Comparison of ENCODE assay signal across 17 cellular contexts in the genomic region with DNA sequence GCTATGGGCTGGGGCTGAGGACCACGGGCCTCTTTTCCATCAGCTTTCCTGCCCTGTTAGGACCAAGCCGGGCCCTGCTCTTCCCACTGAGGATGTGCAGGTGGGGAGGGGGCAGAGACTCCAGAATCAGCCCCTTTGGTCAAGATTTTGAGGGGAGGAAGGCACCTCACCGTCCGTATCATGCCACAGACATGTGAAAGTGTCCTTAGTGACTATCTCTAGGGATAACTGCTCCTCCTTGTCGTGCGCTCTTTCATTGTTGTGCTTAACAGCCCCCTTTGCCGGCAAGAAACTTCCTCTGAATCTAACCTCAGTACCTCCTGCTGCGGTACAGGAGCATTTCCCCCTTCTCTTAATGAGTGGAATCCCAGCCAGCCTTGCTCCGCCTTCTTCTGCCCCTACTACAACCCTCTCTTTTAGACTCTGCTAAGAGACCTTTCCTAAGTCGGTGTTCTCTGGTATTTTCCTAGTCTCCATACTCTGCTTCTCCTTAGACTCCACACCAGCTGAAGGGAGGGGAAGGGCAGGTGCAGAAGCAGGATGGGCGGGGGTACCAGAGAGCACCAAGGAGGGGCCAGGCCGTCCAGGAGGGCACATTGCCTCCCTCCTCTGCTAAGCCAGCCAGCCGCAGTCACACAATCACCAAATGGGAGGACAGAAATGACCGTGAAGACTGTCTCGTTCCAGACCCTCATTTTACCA. TPM values are rescaled to one million over a fixed set of nuclear protein-coding genes. Genes with fewer than 3 reads are reported as not detected.
DNase-seq lines count a peak whose midpoint lies in the region; ATAC-seq and TF ChIP-seq lines count a peak whose summit lies in the region.
"Had no signal": no experiment of that assay in that cellular context is flagged by ENCODE, and none has a peak within 500 bp of the region (broad histone marks: within the 10 kb centered on the region; RNA-seq: fewer than 3 reads in every experiment).

No MANE protein-coding gene starts in this region.

- H3K56ac ChIP-seq in mesendoderm (ENCODE audit: low read length), result no peak overlapping the region

- H3K18ac ChIP-seq in mesendoderm (ENCODE audit: low read length), result no peak overlapping the region

- H3K4me3 ChIP-seq in mesendoderm (ENCODE audit: low read length), result no peak overlapping the region

- no CpG with 5 or more reads among the region's 15 CpGs for WGBS in mesendoderm (ENCODE audit: extremely low coverage, insufficient coverage, low lambda C conversion rate)

- no peak overlapping the region for H2BK120ac ChIP-seq in mesendoderm (ENCODE audit: low read depth, low read length)

- TF ChIP-seq CTCF in brain (conservative IDR thresholded peaks at IDR 0.05), result no peak

- H4K5ac ChIP-seq in mesendoderm (ENCODE audit: low read length), result no peak overlapping the region

- H3K79me2 ChIP-seq in mesendoderm (ENCODE audit: control insufficient read depth, insufficient read depth, low read length), result peaks cover 1% of the 10 kb centered on the region

- H3K27me3 Mint-ChIP-seq in activated naive CD8-positive, alpha-beta T cell, result peaks cover 26% of the 10 kb centered on the region
- peaks cover 65% of the 10 kb centered on the region for H3K27me3 Mint-ChIP-seq in activated naive CD8-positive, alpha-beta T cell treated with anti-CD3 and anti-CD28 coated beads, Interleukin-2, amount 50 U/mL, for 24 hours
- H3K27me3 Mint-ChIP-seq in brain, result peaks cover 15% of the 10 kb centered on the region

- no peaks in the 10 kb centered on the region for H3K36me3 ChIP-seq in mesendoderm (ENCODE audit: control insufficient read depth, insufficient read depth, low read length)
- H3K36me3 ChIP-seq: heart left ventricle had no signal

- no peak overlapping the region for H3K27ac Mint-ChIP-seq in activated naive CD8-positive, alpha-beta T cell
- no peak overlapping the region for H3K27ac Mint-ChIP-seq in activated naive CD8-positive, alpha-beta T cell treated with anti-CD3 and anti-CD28 coated beads, Interleukin-2, amount 50 U/mL, for 24 hours
- H3K27ac Mint-ChIP-seq in brain, result peak overlapping the region; percentile 51 to 97 (median 92)
- H3K27ac Mint-ChIP-seq: stimulated activated memory B cell treated with anti-CD40 and anti-IgM and Interleukin-4, amounts not matched to agents 10 μg/mL and 1 μg/mL and 100 μg/mL, for 72 hours had no signal

- H3K23ac ChIP-seq in mesendoderm (ENCODE audit: low read length), result no peak overlapping the region

- no peak overlapping the region for H3K9ac ChIP-seq in mesendoderm (ENCODE audit: low read length)

- no peak for DNase-seq in activated naive CD8-positive, alpha-beta T cell treated with anti-CD3 and anti-CD28 coated beads, Interleukin-2, amount 50 U/mL, for 24 hours
- DNase-seq in mesendoderm (peak; percentile 38), superior temporal gyrus (ENCODE audit: extremely low spot score) (peak; percentile 58), activated gamma-delta T cell (lab: John Stamatoyannopoulos, UW) (no peak), NCI-H2029 (lab: John Stamatoyannopoulos, UW) (no peak), left lobe of liver (ENCODE audit: low spot score) (no peak)
- DNase-seq: EL; heart left ventricle; mesenchymal stem cell; NCI-H187 treated with DMSO at 0.1 percent for 48 hours; Right ventricle myocardium superior; stimulated activated CD4-positive, alpha-beta T cell treated with anti-CD3 and anti-CD28 coated beads, Interleukin-2, amount 100 ng/mL, for 48 hours had no signal

- no peak for ATAC-seq in activated naive CD8-positive, alpha-beta T cell treated with anti-CD3 and anti-CD28 coated beads, Interleukin-2, amount 50 U/mL, for 24 hours
- ATAC-seq in left lobe of liver, result no peak
- ATAC-seq: heart left ventricle; stimulated activated memory B cell treated with anti-CD40 and anti-IgM and Interleukin-4, amounts not matched to agents 10 μg/mL and 1 μg/mL and 100 μg/mL, for 72 hours had no signal

- no peaks in the 10 kb centered on the region for H3K9me3 Mint-ChIP-seq in activated naive CD8-positive, alpha-beta T cell (ENCODE audit: low read depth)
- no peaks in the 10 kb centered on the region for H3K9me3 Mint-ChIP-seq in activated naive CD8-positive, alpha-beta T cell treated with anti-CD3 and anti-CD28 coated beads, Interleukin-2, amount 50 U/mL, for 24 hours
- H3K9me3 Mint-ChIP-seq in brain, result peaks cover 0 to 2% (median 0%) of the 10 kb centered on the region in 5 experiments
- H3K9me3 Mint-ChIP-seq: stimulated activated memory B cell treated with anti-CD40 and anti-IgM and Interleukin-4, amounts not matched to agents 10 μg/mL and 1 μg/mL and 100 μg/mL, for 72 hours had no signal

- H3K4me1 ChIP-seq in mesendoderm (ENCODE audit: control insufficient read depth, low read depth, low read length), result peaks cover 8% of the 10 kb centered on the region

- no peak overlapping the region for H2AK5ac ChIP-seq in mesendoderm (ENCODE audit: low read length)

- H2BK15ac ChIP-seq in mesendoderm (replicated peaks; ENCODE audit: low read depth), result no peak overlapping the region

- H3K4me3 Mint-ChIP-seq in activated naive CD8-positive, alpha-beta T cell, result peak overlapping the region; percentile 68
- no peak overlapping the region for H3K4me3 Mint-ChIP-seq in activated naive CD8-positive, alpha-beta T cell treated with anti-CD3 and anti-CD28 coated beads, Interleukin-2, amount 50 U/mL, for 24 hours
- peak overlapping the region; percentile 79 to 87 (median 83) for H3K4me3 Mint-ChIP-seq in brain

- H3K4me2 ChIP-seq in mesendoderm (ENCODE audit: low read length), result no peak overlapping the region

- no peak overlapping the region for H3K27ac ChIP-seq in mesendoderm (ENCODE audit: low read depth, low read length)
- H3K27ac ChIP-seq: epithelial cell of prostate, heart left ventricle, KMS-11 had no signal

- no peak overlapping the region for H3K4ac ChIP-seq in mesendoderm (ENCODE audit: low read depth, low read length)

- no peak overlapping the region for H2BK5ac ChIP-seq in mesendoderm (ENCODE audit: low read length)

- peaks cover 20% of the 10 kb centered on the region for H3K4me1 Mint-ChIP-seq in activated naive CD8-positive, alpha-beta T cell (ENCODE audit: low read depth)
- peaks cover 6% of the 10 kb centered on the region for H3K4me1 Mint-ChIP-seq in activated naive CD8-positive, alpha-beta T cell treated with anti-CD3 and anti-CD28 coated beads, Interleukin-2, amount 50 U/mL, for 24 hours
- H3K4me1 Mint-ChIP-seq in brain, result peaks cover 72% of the 10 kb centered on the region

- peaks cover 2% of the 10 kb centered on the region for H3K27me3 ChIP-seq in mesendoderm (ENCODE audit: insufficient read depth, low read length, poor library complexity)

- no peak overlapping the region for H4K8ac ChIP-seq in mesendoderm (ENCODE audit: low read depth, low read length)

- H3K36me3 Mint-ChIP-seq in activated naive CD8-positive, alpha-beta T cell, result no peaks in the 10 kb centered on the region
- no peaks in the 10 kb centered on the region for H3K36me3 Mint-ChIP-seq in activated naive CD8-positive, alpha-beta T cell treated with anti-CD3 and anti-CD28 coated beads, Interleukin-2, amount 50 U/mL, for 24 hours (ENCODE audit: low read depth)
- no peaks in the 10 kb centered on the region for H3K36me3 Mint-ChIP-seq in brain
- H3K36me3 Mint-ChIP-seq: stimulated activated memory B cell treated with anti-CD40 and anti-IgM and Interleukin-4, amounts not matched to agents 10 μg/mL and 1 μg/mL and 100 μg/mL, for 72 hours had no signal

- H3K79me1 ChIP-seq in mesendoderm (ENCODE audit: low read length), result peaks cover 3% of the 10 kb centered on the region

RNA-seq across cellular contexts. Expression of gene B3GAT1, which starts 1.4 kb away (rescaled TPM):
- 110 TPM for polyA plus RNA-seq in brain (ENCODE audit: insufficient read depth, low read depth, low replicate concordance)
- 9.3 TPM for polyA plus RNA-seq in mesendoderm (2013, experiment 1 of 2)
- 9.6 TPM for polyA plus RNA-seq in mesendoderm (2013, experiment 2 of 2)
- total RNA-seq in left lobe of liver, result 5.4 TPM

Comparison
In these comparisons a context has a peak if more than half of its experiments do, and no peak if none do; other contexts are left out.
1. H3K27ac Mint-ChIP-seq: peak in brain (5 of 5); none in activated naive CD8-positive, alpha-beta T cell (single experiment) and activated naive CD8-positive, alpha-beta T cell treated with anti-CD3 and anti-CD28 coated beads, Interleukin-2, amount 50 U/mL, for 24 hours (single experiment).
2. DNase-seq: peak in mesendoderm (single experiment) and superior temporal gyrus (single experiment); none in activated naive CD8-positive, alpha-beta T cell treated with anti-CD3 and anti-CD28 coated beads, Interleukin-2, amount 50 U/mL, for 24 hours (single experiment), activated gamma-delta T cell (single experiment), NCI-H2029 (single experiment) and left lobe of liver (single experiment).